Comparison of ENCODE assay signal across 31 cellular contexts in genomic region chr5:177264178-177264577, GRCh38.
"Had no signal": no experiment of that assay in that cellular context is flagged by ENCODE, and none has a peak within 500 bp of the region (broad histone marks: within the 10 kb centered on the region; RNA-seq: fewer than 3 reads in every experiment).

No MANE protein-coding gene starts in this region.

- H3K27ac Mint-ChIP-seq: activated B cell treated with CpG ODN at 0.5 μM for 24 hours; activated naive CD4-positive, alpha-beta T cell treated with anti-CD3 and anti-CD28 coated beads, Interleukin-2, amount 10 ng/mL, durations not matched to agents 7 days and 5 days; stimulated activated memory B cell treated with anti-CD40 and anti-IgM and Interleukin-4, amounts not matched to agents 10 μg/mL and 1 μg/mL and 100 μg/mL, for 72 hours; type B pancreatic cell had no signal

- H3K4me2 ChIP-seq: SK-N-SH, smooth muscle cell had no signal

- H3K4me1 Mint-ChIP-seq: activated B cell treated with CpG ODN at 0.5 μM for 24 hours; activated naive CD4-positive, alpha-beta T cell treated with anti-CD3 and anti-CD28 coated beads, Interleukin-2, amount 10 ng/mL, durations not matched to agents 7 days and 5 days; immature natural killer cell; neural crest cell; stimulated activated memory B cell treated with anti-CD40 and anti-IgM and Interleukin-4, amounts not matched to agents 10 μg/mL and 1 μg/mL and 100 μg/mL, for 72 hours; stimulated activated naive CD8-positive, alpha-beta T cell treated with anti-CD3 and anti-CD28 coated beads, Interleukin-15, amount 100 ng/mL, for 72 hours had no signal

- H3K36me3 ChIP-seq: uterus had no signal

- H3K4me3 ChIP-seq: heart left ventricle, pancreas, prostate gland, smooth muscle cell, uterus had no signal

- H3K9me3 ChIP-seq: heart left ventricle, pancreas, prostate gland, SK-N-SH, uterus had no signal

- ATAC-seq: heart left ventricle; left colon; naive thymus-derived CD4-positive, alpha-beta T cell; pancreas; stimulated activated memory B cell treated with anti-CD40 and anti-IgM and Interleukin-4, amounts not matched to agents 10 μg/mL and 1 μg/mL and 100 μg/mL, for 72 hours; stimulated activated naive CD8-positive, alpha-beta T cell treated with anti-CD3 and anti-CD28 coated beads, Interleukin-15, amount 100 ng/mL, for 72 hours had no signal

- H3K9me3 Mint-ChIP-seq: activated B cell treated with CpG ODN at 0.5 μM for 24 hours; activated naive CD4-positive, alpha-beta T cell treated with anti-CD3 and anti-CD28 coated beads, Interleukin-2, amount 10 ng/mL, durations not matched to agents 7 days and 5 days; immature natural killer cell; naive thymus-derived CD4-positive, alpha-beta T cell; neural crest cell; stimulated activated memory B cell treated with anti-CD40 and anti-IgM and Interleukin-4, amounts not matched to agents 10 μg/mL and 1 μg/mL and 100 μg/mL, for 72 hours; stimulated activated naive CD8-positive, alpha-beta T cell treated with anti-CD3 and anti-CD28 coated beads, Interleukin-15, amount 100 ng/mL, for 72 hours; type B pancreatic cell had no signal

- H3K27me3 Mint-ChIP-seq: activated B cell treated with CpG ODN at 0.5 μM for 24 hours; activated naive CD4-positive, alpha-beta T cell treated with anti-CD3 and anti-CD28 coated beads, Interleukin-2, amount 10 ng/mL, durations not matched to agents 7 days and 5 days; naive thymus-derived CD4-positive, alpha-beta T cell; stimulated activated memory B cell treated with anti-CD40 and anti-IgM and Interleukin-4, amounts not matched to agents 10 μg/mL and 1 μg/mL and 100 μg/mL, for 72 hours; stimulated activated naive CD8-positive, alpha-beta T cell treated with anti-CD3 and anti-CD28 coated beads, Interleukin-15, amount 100 ng/mL, for 72 hours; type B pancreatic cell had no signal

- DNase-seq: activated B cell treated with CpG ODN at 0.5 μM for 24 hours; activated effector memory CD4-positive, alpha-beta T cell treated with Interleukin-2 at 50 U/mL for 16 hours; activated naive CD4-positive, alpha-beta T cell treated with anti-CD3 and anti-CD28 coated beads, Interleukin-2, amount 10 ng/mL, durations not matched to agents 7 days and 5 days; activated T-cell treated with anti-CD3 and anti-CD28 coated beads for 4 hours; amygdala; caudate nucleus; cortex of kidney; foreskin fibroblast; heart left ventricle; hypothalamus; immature natural killer cell; kidney; left colon; midbrain; naive thymus-derived CD4-positive, alpha-beta T cell; nucleus accumbens; pancreas; SK-N-SH; stimulated activated CD4-positive, alpha-beta T cell treated with anti-CD3 and anti-CD28 coated beads, Interleukin-1b, Interleukin-23, amount 100 ng/mL, for 48 hours; stimulated activated CD4-positive, alpha-beta T cell treated with anti-CD3 and anti-CD28 coated beads, Interleukin-4, amount 100 ng/mL, for 4 hours; stimulated activated CD8-positive, alpha-beta memory T cell treated with anti-CD3 and anti-CD28 coated beads, Interleukin-4, amount 100 ng/mL, for 48 hours; stimulated activated naive CD8-positive, alpha-beta T cell treated with anti-CD3 and anti-CD28 coated beads, Interleukin-15, amount 100 ng/mL, for 72 hours; substantia nigra; SW 1271; uterus had no signal

- H3K27ac ChIP-seq: heart left ventricle, pancreas, prostate gland, uterus had no signal

- FAIRE-seq: endothelial cell of umbilical vein, kidney, pancreas had no signal

- H3K9ac ChIP-seq: SK-N-SH had no signal

- H3K4me1 ChIP-seq: heart left ventricle, prostate gland, uterus had no signal

- H3K27me3 ChIP-seq: heart left ventricle, pancreas, uterus had no signal

- H3K4me3 Mint-ChIP-seq: activated B cell treated with CpG ODN at 0.5 μM for 24 hours; activated naive CD4-positive, alpha-beta T cell treated with anti-CD3 and anti-CD28 coated beads, Interleukin-2, amount 10 ng/mL, durations not matched to agents 7 days and 5 days; immature natural killer cell; naive thymus-derived CD4-positive, alpha-beta T cell; neural crest cell; stimulated activated memory B cell treated with anti-CD40 and anti-IgM and Interleukin-4, amounts not matched to agents 10 μg/mL and 1 μg/mL and 100 μg/mL, for 72 hours; stimulated activated naive CD8-positive, alpha-beta T cell treated with anti-CD3 and anti-CD28 coated beads, Interleukin-15, amount 100 ng/mL, for 72 hours; type B pancreatic cell had no signal
